In genomic region chr6:15254074-15254975, GRCh38 we compare ENCODE assay signal across 8 cellular contexts. TPM values are rescaled to one million over a fixed set of nuclear protein-coding genes. Genes with fewer than 3 reads are reported as not detected.
A peak's percentile ranks its signal among the peaks of the same experiment; 100 is the strongest.
DNase-seq lines count a peak whose midpoint lies in the region; ATAC-seq and TF ChIP-seq lines count a peak whose summit lies in the region.

No MANE protein-coding gene starts in this region.

- H3K27me3 ChIP-seq in mammary epithelial cell (ENCODE audit: insufficient read depth, low read length) = no peaks in the 10 kb centered on the region

- H3K27ac Mint-ChIP-seq in MCF 10A (ENCODE audit: low read depth, unreplicated experiment) = no peak overlapping the region
- H3K27ac Mint-ChIP-seq in activated T-helper 17 cell treated with anti-CD3 and anti-CD28 coated beads, Interleukin-2, amount 50 U/mL, for 72 hours = peak overlapping the region; percentile 95
- H3K27ac Mint-ChIP-seq in natural killer cell treated with Interleukin-12 subunit alpha and Interleukin-12 subunit beta and Interleukin-15 and Interleukin-18, amount 100 ng/mL, for 72 hours = peak overlapping the region; percentile 95 to 96
- no peak overlapping the region for H3K27ac Mint-ChIP-seq in Calu3 (ENCODE audit: unreplicated experiment)

- H3K36me3 ChIP-seq in mammary epithelial cell (ENCODE audit: insufficient read depth, low read length) = no peaks in the 10 kb centered on the region

- in situ Hi-C loops in mammary epithelial cell (cut with MboI; ENCODE audit: low sequenced_read_pairs in 2 of 2) = loop anchor here in 1 of 2 donors (10.0 to 25.0 kb wide), 3 partner anchors 183 to 1040 kb away; no protein-coding TSS in a partner anchor

- peaks cover 100% of the 10 kb centered on the region for H3K79me2 ChIP-seq in mammary epithelial cell (ENCODE audit: insufficient read depth, low read length)

- H3K9me3 Mint-ChIP-seq in MCF 10A (ENCODE audit: unreplicated experiment) (no peaks in the 10 kb centered on the region), Calu3 (ENCODE audit: low read depth, unreplicated experiment) (no peaks in the 10 kb centered on the region)
- no peaks in the 10 kb centered on the region for H3K9me3 Mint-ChIP-seq in activated T-helper 17 cell treated with anti-CD3 and anti-CD28 coated beads, Interleukin-2, amount 50 U/mL, for 72 hours
- no peaks in the 10 kb centered on the region for H3K9me3 Mint-ChIP-seq in natural killer cell treated with Interleukin-12 subunit alpha and Interleukin-12 subunit beta and Interleukin-15 and Interleukin-18, amount 100 ng/mL, for 72 hours

- H3K4me3 Mint-ChIP-seq in MCF 10A (ENCODE audit: unreplicated experiment) (no peak overlapping the region), Calu3 (ENCODE audit: low read depth, unreplicated experiment) (no peak overlapping the region)
- peak overlapping the region; percentile 96 for H3K4me3 Mint-ChIP-seq in activated T-helper 17 cell treated with anti-CD3 and anti-CD28 coated beads, Interleukin-2, amount 50 U/mL, for 72 hours
- H3K4me3 Mint-ChIP-seq in natural killer cell treated with Interleukin-12 subunit alpha and Interleukin-12 subunit beta and Interleukin-15 and Interleukin-18, amount 100 ng/mL, for 72 hours = peak overlapping the region; percentile 83

- no peaks in the 10 kb centered on the region for H3K9me3 ChIP-seq in mammary epithelial cell (replicated peaks; ENCODE audit: insufficient read depth, low read length)

- H4K20me1 ChIP-seq in mammary epithelial cell (ENCODE audit: insufficient read depth, low read length) = peaks cover 1% of the 10 kb centered on the region

- H3K4me2 ChIP-seq in mammary epithelial cell (ENCODE audit: insufficient read depth, low read depth, low read length) = no peak overlapping the region

- H3K36me3 Mint-ChIP-seq in MCF 10A (ENCODE audit: insufficient read depth, unreplicated experiment) (peaks cover 6% of the 10 kb centered on the region), Calu3 (ENCODE audit: insufficient read depth, unreplicated experiment) (peaks cover 7% of the 10 kb centered on the region)
- H3K36me3 Mint-ChIP-seq in activated T-helper 17 cell treated with anti-CD3 and anti-CD28 coated beads, Interleukin-2, amount 50 U/mL, for 72 hours (ENCODE audit: low read depth) = peaks cover 100% of the 10 kb centered on the region
- peaks cover 11% of the 10 kb centered on the region for H3K36me3 Mint-ChIP-seq in natural killer cell treated with Interleukin-12 subunit alpha and Interleukin-12 subunit beta and Interleukin-15 and Interleukin-18, amount 100 ng/mL, for 72 hours

- H3K4me1 Mint-ChIP-seq in MCF 10A (ENCODE audit: insufficient read depth, unreplicated experiment) (peaks cover 41% of the 10 kb centered on the region), Calu3 (ENCODE audit: low read depth, unreplicated experiment) (peaks cover 16% of the 10 kb centered on the region)
- peaks cover 91% of the 10 kb centered on the region for H3K4me1 Mint-ChIP-seq in activated T-helper 17 cell treated with anti-CD3 and anti-CD28 coated beads, Interleukin-2, amount 50 U/mL, for 72 hours
- H3K4me1 Mint-ChIP-seq in natural killer cell treated with Interleukin-12 subunit alpha and Interleukin-12 subunit beta and Interleukin-15 and Interleukin-18, amount 100 ng/mL, for 72 hours (ENCODE audit: low read depth in 2 of 2) = peaks cover 88 to 94% of the 10 kb centered on the region in 2 donors

- dilution Hi-C loops in mammary epithelial cell (cut with HindIII; ENCODE audit: low sequenced_read_pairs) = no loop called here

- TF ChIP-seq CTCF in MCF 10A (IDR thresholded peaks at IDR 0.05; ENCODE audit: unreplicated experiment) = peak; percentile 22
- peak in 1 of 2 donors; percentile 15 for TF ChIP-seq CTCF in mammary epithelial cell (conservative IDR thresholded peaks at IDR 0.05 in 1 of 2, IDR thresholded peaks at IDR 0.05 in 1 of 2; ENCODE audit: extremely low read depth in 1 of 2, insufficient read depth in 1 of 2, low read depth in 1 of 2, low read length in 2 of 2)
- no peak for TF ChIP-seq CTCF in Calu3 (IDR thresholded peaks at IDR 0.05; ENCODE audit: unreplicated experiment)

- H2AFZ ChIP-seq in mammary epithelial cell (ENCODE audit: low read depth, low read length) = no peak overlapping the region

- peak; percentile 64 for DNase-seq in MCF 10A (ENCODE audit: unreplicated experiment)
- no peak for DNase-seq in mammary epithelial cell
- DNase-seq in natural killer cell treated with Interleukin-12 subunit alpha and Interleukin-12 subunit beta and Interleukin-15 and Interleukin-18, amount 100 ng/mL, for 72 hours (ENCODE audit: low spot score) = no peak
- DNase-seq in Calu3 = no peak
- DNase-seq in stimulated activated CD8-positive, alpha-beta memory T cell treated with anti-CD3 and anti-CD28 coated beads, Interleukin-4, amount 100 ng/mL, for 48 hours = no peak

- peaks cover 11% of the 10 kb centered on the region for H3K4me1 ChIP-seq in mammary epithelial cell (ENCODE audit: insufficient read depth, low read length)

- H3K9ac ChIP-seq in mammary epithelial cell (ENCODE audit: insufficient read depth, low read length) = no peak overlapping the region

- ATAC-seq in HG03520 (IDR thresholded peaks at IDR 0.05; ENCODE audit: unreplicated experiment) = peak; percentile 39
- ATAC-seq in activated T-helper 17 cell treated with anti-CD3 and anti-CD28 coated beads, Interleukin-2, amount 50 U/mL, for 72 hours (replicated peaks) = no peak
- no peak for ATAC-seq in natural killer cell treated with Interleukin-12 subunit alpha and Interleukin-12 subunit beta and Interleukin-15 and Interleukin-18, amount 100 ng/mL, for 72 hours
- no peak for ATAC-seq in activated CD4-positive, CD25-positive, alpha-beta regulatory T cell treated with anti-CD3 and anti-CD28 coated beads, Interleukin-2, amount 50 U/mL, for 24 hours

- POLR2A ChIA-PET in MCF 10A (lab: Yijun Ruan, JAX) = interaction anchor here (0.6 kb wide), 1 partner anchor 861 kb away, joined by 3 read pairs; no protein-coding TSS in a partner anchor

- BruUV-seq in MCF 10A (replicated peaks; lab: Mats Ljungman, UMichigan) = no TSS peak
- no TSS peak for BruUV-seq in mammary epithelial cell (replicated peaks; lab: Mats Ljungman, UMichigan)
- BruUV-seq in Calu3 (replicated peaks; lab: Mats Ljungman, UMichigan) = no TSS peak

- CTCF ChIA-PET in MCF 10A (lab: Yijun Ruan, JAX) (interaction anchor here (0.6 to 2.1 kb wide), 3 partner anchors 135 to 535 kb away, joined by 3 to 6 read pairs (median 5); no protein-coding TSS in a partner anchor), mammary epithelial cell (lab: Charles Lee; ENCODE audit: low non-redundant PET) (no interaction called here), Calu3 (lab: Charles Lee) (no interaction called here)

- intact Hi-C loops in MCF 10A (cut with micrococcal nuclease) (no loop called here), mammary epithelial cell (cut with micrococcal nuclease) (no loop called here), Calu3 (cut with micrococcal nuclease; ENCODE audit: unreplicated experiment) (loop anchor here (10.0 kb wide), 1 partner anchor 70 kb away; no protein-coding TSS in a partner anchor)

- 94% methylated on average over 14 of the region's 14 CpGs for WGBS in mammary epithelial cell (ENCODE audit: low coverage, missing lambda C conversion rate)

- H3K27ac ChIP-seq in mammary epithelial cell (ENCODE audit: insufficient read depth, low read depth, low read length) = no peak overlapping the region

- H3K27me3 Mint-ChIP-seq in MCF 10A (ENCODE audit: insufficient read depth, unreplicated experiment) (no peaks in the 10 kb centered on the region), Calu3 (ENCODE audit: unreplicated experiment) (no peaks in the 10 kb centered on the region)
- H3K27me3 Mint-ChIP-seq in activated T-helper 17 cell treated with anti-CD3 and anti-CD28 coated beads, Interleukin-2, amount 50 U/mL, for 72 hours = no peaks in the 10 kb centered on the region
- no peaks in the 10 kb centered on the region for H3K27me3 Mint-ChIP-seq in natural killer cell treated with Interleukin-12 subunit alpha and Interleukin-12 subunit beta and Interleukin-15 and Interleukin-18, amount 100 ng/mL, for 72 hours

- H3K4me3 ChIP-seq in mammary epithelial cell (replicated peaks in 1 of 3; ENCODE audit: insufficient read depth in 1 of 3, low read depth in 2 of 3, low read length in 3 of 3) = no peak overlapping the region

RNA-seq across cellular contexts. Expression of gene JARID2, which starts 8.5 kb away (rescaled TPM):
- total RNA-seq in MCF 10A (2022) = 21.0 and 27.8 TPM in 2 replicates
- total RNA-seq in mammary epithelial cell = 10 to 100 TPM; 10.3 to 25.8 TPM
- 13.7 TPM for polyA plus RNA-seq in mammary epithelial cell
- 32.0 TPM for polyA minus RNA-seq in mammary epithelial cell
- 10 to 100 TPM; 20.7 to 50.3 TPM for total RNA-seq in activated T-helper 17 cell treated with anti-CD3 and anti-CD28 coated beads, Interleukin-2, amount 50 U/mL, for 72 hours
- total RNA-seq in natural killer cell treated with Interleukin-12 subunit alpha and Interleukin-12 subunit beta and Interleukin-15 and Interleukin-18, amount 100 ng/mL, for 72 hours = 10 to 100 TPM; 28.6 to 34.9 TPM
- total RNA-seq in Calu3 (2022) = 8.1 and 9.4 TPM in 2 replicates

Comparison
In these comparisons a context has a peak if more than half of its experiments do, and no peak if none do; other contexts are left out.
1. H3K27ac Mint-ChIP-seq: peak in activated T-helper 17 cell treated with anti-CD3 and anti-CD28 coated beads, Interleukin-2, amount 50 U/mL, for 72 hours (single experiment) and natural killer cell treated with Interleukin-12 subunit alpha and Interleukin-12 subunit beta and Interleukin-15 and Interleukin-18, amount 100 ng/mL, for 72 hours (2 of 2); none in MCF 10A (single experiment) and Calu3 (single experiment).
2. H3K4me3 Mint-ChIP-seq: peak in activated T-helper 17 cell treated with anti-CD3 and anti-CD28 coated beads, Interleukin-2, amount 50 U/mL, for 72 hours (single experiment) and natural killer cell treated with Interleukin-12 subunit alpha and Interleukin-12 subunit beta and Interleukin-15 and Interleukin-18, amount 100 ng/mL, for 72 hours (single experiment); none in MCF 10A (single experiment) and Calu3 (single experiment).